ENCODE assay signal across 11 cellular contexts in the genomic region with DNA sequence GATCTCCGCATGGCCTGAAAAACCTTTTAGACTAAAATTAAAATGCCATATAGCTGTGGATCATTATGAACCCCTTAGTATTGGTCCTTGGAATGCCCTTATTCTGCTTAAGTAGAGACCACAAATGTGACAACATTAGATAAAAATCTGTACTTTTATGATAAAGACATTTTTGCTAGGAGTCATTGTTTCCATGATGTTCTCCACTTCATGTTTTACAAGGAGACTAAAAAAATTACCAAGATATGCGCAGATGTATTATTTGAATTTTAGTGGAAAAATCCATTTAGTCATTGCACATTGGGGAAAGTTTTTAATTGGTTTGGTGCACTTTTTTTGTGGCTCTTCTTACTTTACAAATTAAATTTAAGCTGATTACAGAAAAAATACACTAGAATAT. TPM values are rescaled to one million over a fixed set of nuclear protein-coding genes. Genes with fewer than 3 reads are reported as not detected.
DNase-seq lines count a peak whose midpoint lies in the region; ATAC-seq, FAIRE-seq and TF ChIP-seq lines count a peak whose summit lies in the region.
"Had no signal": no experiment of that assay in that cellular context is flagged by ENCODE, and none has a peak within 500 bp of the region (broad histone marks: within the 10 kb centered on the region; RNA-seq: fewer than 3 reads in every experiment).

No MANE protein-coding gene starts in this region.

- peaks cover 8% of the 10 kb centered on the region for H3K36me3 ChIP-seq in Panc1 (ENCODE audit: control insufficient read depth, insufficient read depth, low read length)
- peaks cover 0 to 20% (median 2%) of the 10 kb centered on the region in 4 experiments; a peak in 2 of 8 replicates for H3K36me3 ChIP-seq in H1 (ENCODE audit: control insufficient read depth in 2 of 4, insufficient read depth in 4 of 4, low read length in 3 of 4)

- H3K9me3 ChIP-seq in Panc1 (ENCODE audit: control insufficient read depth, insufficient read depth, low read depth, low read length): no peaks in the 10 kb centered on the region
- H3K9me3 ChIP-seq in H1 (ENCODE audit: insufficient read depth in 2 of 2, low read depth in 1 of 2, low read length in 1 of 2): no peaks in the 10 kb centered on the region
- H3K9me3 ChIP-seq: upper lobe of left lung had no signal

- H3K18ac ChIP-seq in H1 (ENCODE audit: extremely low read depth, low read length): no peak overlapping the region

- H2AK5ac ChIP-seq in H1 (ENCODE audit: low read depth, low read length): no peak overlapping the region

- no peak for FAIRE-seq in H1 (lab: Jason Lieb, UNC)
- FAIRE-seq: A204.1 had no signal

- H3K9me3 Mint-ChIP-seq in T-helper 1 cell treated with Interleukin-12 subunit alpha and Interleukin-12 subunit beta and Interleukin-4 antibody, amounts not matched to agents 30 μg/mL and 1 μg/mL, for 36 hours: no peaks in the 10 kb centered on the region
- H3K9me3 Mint-ChIP-seq in progenitor cell of endocrine pancreas (ENCODE audit: low read depth): peaks cover 8% of the 10 kb centered on the region

- TF ChIP-seq RAD21 in H1 (IDR thresholded peaks at IDR 0.05 in 1 of 2, conservative IDR thresholded peaks at IDR 0.05 in 1 of 2; ENCODE audit: low read depth in 2 of 2, low read length in 2 of 2): no peak

- WGBS in H1 (ENCODE audit: extremely low coverage in 1 of 2, insufficient coverage in 1 of 2, insufficient read length in 1 of 2, insufficient replicate concordance in 2 of 2, low coverage in 1 of 2, low lambda C conversion rate in 2 of 2, missing lambda C conversion rate in 1 of 2), 2 experiments: 62% methylated on average over 2 of the region's 2 CpGs; no CpG with 5 or more reads in 1 of the 2 experiments

- H2BK20ac ChIP-seq in H1 (ENCODE audit: low read length): no peak overlapping the region

- ATAC-seq in Panc1 (no peak), HG03442 (IDR thresholded peaks at IDR 0.05; ENCODE audit: unreplicated experiment) (no peak), GM18517 (IDR thresholded peaks at IDR 0.05; ENCODE audit: unreplicated experiment) (no peak)

- H3K79me1 ChIP-seq in H1 (ENCODE audit: low read depth, low read length): no peaks in the 10 kb centered on the region

- peak overlapping the region; percentile 81 to 100 for H3K4me3 ChIP-seq in Panc1 (ENCODE audit: low read depth in 2 of 2, low read length in 2 of 2)
- H3K4me3 ChIP-seq in H1 (ENCODE audit: extremely low read depth in 1 of 4, insufficient read depth in 2 of 4, low read depth in 3 of 4, low read length in 4 of 4): peak overlapping the region; percentile 27 to 99 (median 77); a peak in 7 of 8 replicates

- H3K4me1 ChIP-seq in Panc1 (ENCODE audit: control insufficient read depth, insufficient read depth, low read length) (peaks cover 25% of the 10 kb centered on the region), H1 (replicated peaks in 1 of 4; ENCODE audit: control insufficient read depth in 3 of 4, insufficient read depth in 4 of 4, low read length in 3 of 4) (peaks cover 0 to 2% (median 0%) of the 10 kb centered on the region in 4 experiments; a peak in 1 of 7 replicates)

- TF ChIP-seq CTCF in Panc1 (IDR thresholded peaks at IDR 0.05) (no peak), H1 (IDR thresholded peaks at IDR 0.05; ENCODE audit: control extremely low read depth in 1 of 3, insufficient read depth in 1 of 3, low read depth in 1 of 3, low read length in 3 of 3) (no peak), progenitor cell of endocrine pancreas (IDR thresholded peaks at IDR 0.05; ENCODE audit: unreplicated experiment) (no peak)

- H3K23me2 ChIP-seq in H1 (ENCODE audit: low read depth, low read length): no peaks in the 10 kb centered on the region

- DNase-seq in T-helper 1 cell (no peak), Panc1 (ENCODE audit: low read depth, low spot score) (no peak), H1 (ENCODE audit: low read depth in 1 of 2, low spot score in 2 of 2) (no peak), progenitor cell of endocrine pancreas (ENCODE audit: low spot score, unreplicated experiment) (no peak), AG20443 (ENCODE audit: low spot score) (no peak)
- DNase-seq: effector CD4-positive, alpha-beta T cell; upper lobe of left lung had no signal

- H2AFZ ChIP-seq in H1 (ENCODE audit: low read length): no peak overlapping the region

- H2BK5ac ChIP-seq in H1 (ENCODE audit: low read depth, low read length): no peak overlapping the region

- no peak for TF ChIP-seq POLR2A in H1 (IDR thresholded peaks at IDR 0.05; ENCODE audit: control extremely low read depth in 1 of 2, low read depth in 2 of 2, low read length in 2 of 2)

- H3K9ac ChIP-seq in H1 (replicated peaks in 1 of 4; ENCODE audit: extremely low read depth in 1 of 4, low read depth in 3 of 4, low read length in 3 of 4): no peak overlapping the region; a peak in 1 of 7 replicates

- H2BK12ac ChIP-seq in H1 (ENCODE audit: low read depth, low read length): no peak overlapping the region

- peaks cover 6% of the 10 kb centered on the region for H3K36me3 Mint-ChIP-seq in T-helper 1 cell treated with Interleukin-12 subunit alpha and Interleukin-12 subunit beta and Interleukin-4 antibody, amounts not matched to agents 30 μg/mL and 1 μg/mL, for 36 hours (ENCODE audit: low read depth)
- peaks cover 5% of the 10 kb centered on the region for H3K36me3 Mint-ChIP-seq in progenitor cell of endocrine pancreas (ENCODE audit: insufficient read depth)

- peak overlapping the region; percentile 98 for H3K27ac Mint-ChIP-seq in T-helper 1 cell treated with Interleukin-12 subunit alpha and Interleukin-12 subunit beta and Interleukin-4 antibody, amounts not matched to agents 30 μg/mL and 1 μg/mL, for 36 hours
- no peak overlapping the region for H3K27ac Mint-ChIP-seq in progenitor cell of endocrine pancreas

- intact Hi-C loops in Panc1 (cut with micrococcal nuclease; ENCODE audit: unreplicated experiment): no loop called here

- no peak overlapping the region for H3K4ac ChIP-seq in H1 (replicated peaks; ENCODE audit: insufficient read length, low read depth, low read length)

- H3K4me1 Mint-ChIP-seq in T-helper 1 cell treated with Interleukin-12 subunit alpha and Interleukin-12 subunit beta and Interleukin-4 antibody, amounts not matched to agents 30 μg/mL and 1 μg/mL, for 36 hours (ENCODE audit: low read depth): peaks cover 8% of the 10 kb centered on the region
- H3K4me1 Mint-ChIP-seq in progenitor cell of endocrine pancreas (ENCODE audit: low read depth): peaks cover 8% of the 10 kb centered on the region

- no peak overlapping the region for H3K23ac ChIP-seq in H1 (ENCODE audit: insufficient read length)

- no peak overlapping the region for H3K14ac ChIP-seq in H1 (ENCODE audit: insufficient read length)

- no peak overlapping the region for H3K56ac ChIP-seq in H1 (replicated peaks; ENCODE audit: insufficient read length, low read depth, low read length)

- H3K4me2 ChIP-seq in H1 (ENCODE audit: insufficient read depth in 1 of 2, low read depth in 2 of 2, low read length in 2 of 2): peak overlapping the region; percentile 65

- H4K8ac ChIP-seq in H1 (ENCODE audit: extremely low read depth, insufficient read depth, low read length): no peak overlapping the region

- no peaks in the 10 kb centered on the region for H3K27me3 ChIP-seq in Panc1 (ENCODE audit: control insufficient read depth, insufficient read depth, low read length)
- no peaks in the 10 kb centered on the region for H3K27me3 ChIP-seq in H1 (replicated peaks in 1 of 4; ENCODE audit: control insufficient read depth in 3 of 4, extremely low read depth in 1 of 4, insufficient read depth in 3 of 4, low read length in 3 of 4)
- H3K27me3 ChIP-seq: upper lobe of left lung had no signal

- peak overlapping the region; percentile 97; the same call in 1 of the 2 replicates for H3K27ac ChIP-seq in Panc1 (ENCODE audit: low read length)
- H3K27ac ChIP-seq in H1 (ENCODE audit: low read depth, low read length): no peak overlapping the region

- H3K79me2 ChIP-seq in H1 (ENCODE audit: control insufficient read depth in 1 of 2, insufficient read depth in 2 of 2, low read length in 2 of 2): peaks cover 0 to 47% of the 10 kb centered on the region in 2 experiments; a peak in 3 of 4 replicates

- TF ChIP-seq EP300 in H1 (IDR thresholded peaks at IDR 0.05; ENCODE audit: borderline replicate concordance in 1 of 2, low read depth in 2 of 2, low read length in 2 of 2): no peak

- in situ Hi-C loops in Panc1 (cut with HindIII; ENCODE audit: low pct_unique_long_range_greater_than_20kb, low sequenced_read_pairs): no loop called here

- peak overlapping the region; percentile 93 for H3K4me3 Mint-ChIP-seq in T-helper 1 cell treated with Interleukin-12 subunit alpha and Interleukin-12 subunit beta and Interleukin-4 antibody, amounts not matched to agents 30 μg/mL and 1 μg/mL, for 36 hours
- H3K4me3 Mint-ChIP-seq in progenitor cell of endocrine pancreas (ENCODE audit: low read depth): peak overlapping the region; percentile 90

- H3K27me3 Mint-ChIP-seq in T-helper 1 cell treated with Interleukin-12 subunit alpha and Interleukin-12 subunit beta and Interleukin-4 antibody, amounts not matched to agents 30 μg/mL and 1 μg/mL, for 36 hours (ENCODE audit: low read depth): no peaks in the 10 kb centered on the region
- no peaks in the 10 kb centered on the region for H3K27me3 Mint-ChIP-seq in progenitor cell of endocrine pancreas

- H4K5ac ChIP-seq in H1 (ENCODE audit: insufficient read length, low read depth, low read length): no peak overlapping the region

- no peak overlapping the region for H2BK120ac ChIP-seq in H1 (replicated peaks; ENCODE audit: low read depth, low read length)

- no peaks in the 10 kb centered on the region for H4K20me1 ChIP-seq in H1 (replicated peaks in 1 of 2; ENCODE audit: control insufficient read depth in 1 of 2, insufficient read depth in 2 of 2, low read length in 2 of 2)

- POLR2A ChIA-PET in Panc1 (lab: Charles Lee) (no interaction called here), H1 (lab: Charles Lee; ENCODE audit: partially characterized antibody) (interaction anchor here (0.7 kb wide), 1 partner anchor 194 kb away, joined by 3 read pairs; no protein-coding TSS in a partner anchor)

- no peak overlapping the region for H4K91ac ChIP-seq in H1 (replicated peaks; ENCODE audit: insufficient read length, low read length)

- no peak overlapping the region for H2BK15ac ChIP-seq in H1 (ENCODE audit: low read length)

- BruUV-seq in Panc1 (replicated peaks; lab: Mats Ljungman, UMichigan): no TSS peak

- CTCF ChIA-PET in Panc1 (lab: Charles Lee): no interaction called here
- CTCF ChIA-PET in H1 (lab: Charles Lee; ENCODE audit: partially characterized antibody): no interaction called here

RNA-seq across cellular contexts. Expression of a gene that starts 1.8 kb away (rescaled TPM):
- 52.7 TPM for total RNA-seq in Panc1 (2021; ENCODE audit: unreplicated experiment)
- polyA plus RNA-seq in Panc1 (2012; ENCODE audit: insufficient read length): 20.8 TPM
- 55.1 and 56.7 TPM in 2 replicates for total RNA-seq in H1 (2021; fragmentation: NEBNext Ultra II Directional; extraction: Animal tissue kit (Norgen Biotek cat#: 25700))
- 5.8 and 9.2 TPM in 2 replicates for polyA plus RNA-seq in H1 (2011; rRNA removed)
- polyA plus RNA-seq in H1 (2011; cell fraction: cytosol; rRNA removed): 14.4 TPM
- polyA plus RNA-seq in H1 (2011; cell fraction: nucleus; rRNA removed): 4.8 TPM
- 16.2 to 39.1 TPM (median 19.8 TPM) in 4 replicates for polyA plus RNA-seq in H1 (2012, experiment 1 of 2)
- 2.0 TPM for polyA plus RNA-seq in H1 (2012, experiment 2 of 2)
- polyA plus RNA-seq in H1 (2013, experiment 1 of 2): 36.3 TPM
- 36.8 TPM for polyA plus RNA-seq in H1 (2013, experiment 2 of 2)
- polyA minus RNA-seq in H1 (2011; rRNA and poly(A)+ RNA removed): 24.0 and 32.3 TPM in 2 replicates
- polyA minus RNA-seq in H1 (2011; cell fraction: cytosol; rRNA and poly(A)+ RNA removed): 18.6 TPM
- polyA minus RNA-seq in H1 (2011; cell fraction: nucleus; rRNA and poly(A)+ RNA removed): 19.6 TPM
- total RNA-seq in progenitor cell of endocrine pancreas: 58.1 and 58.7 TPM in 2 replicates
